In the genomic region with DNA sequence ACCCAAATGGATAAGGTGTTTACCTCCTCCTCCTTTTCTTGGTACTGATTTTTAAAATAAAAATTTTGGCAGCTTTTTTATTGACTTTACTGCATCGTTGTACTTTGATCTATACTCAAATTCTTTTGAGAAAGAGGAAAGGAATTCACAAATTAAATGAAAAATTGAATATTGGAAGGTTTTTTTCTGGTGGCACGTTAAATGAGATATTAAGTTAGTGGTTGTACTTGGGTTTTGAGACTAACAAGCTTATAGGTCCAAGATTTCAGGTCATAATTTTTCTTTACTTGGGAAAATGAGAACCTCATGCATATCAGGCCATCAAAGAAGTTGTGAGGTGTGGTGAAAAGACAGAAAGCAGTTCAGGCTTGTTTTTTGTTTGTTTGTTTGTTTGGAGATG, we compare ENCODE assay signal across 1 cellular context.
TF ChIP-seq lines count a peak whose summit lies in the region.

No MANE protein-coding gene starts in this region.

TF ChIP-seq in GM12878, 131 proteins besides CTCF, POLR2A, EP300 and RAD21:
- no peak for TF ChIP-seq NFYA (IDR thresholded peaks at IDR 0.05; ENCODE audit: borderline replicate concordance, low read depth, low read length)
- no peak for TF ChIP-seq IKZF2 (IDR thresholded peaks at IDR 0.05)
- TF ChIP-seq NR2F1 (conservative IDR thresholded peaks at IDR 0.05) = no peak
- TF ChIP-seq, protein P1, sequence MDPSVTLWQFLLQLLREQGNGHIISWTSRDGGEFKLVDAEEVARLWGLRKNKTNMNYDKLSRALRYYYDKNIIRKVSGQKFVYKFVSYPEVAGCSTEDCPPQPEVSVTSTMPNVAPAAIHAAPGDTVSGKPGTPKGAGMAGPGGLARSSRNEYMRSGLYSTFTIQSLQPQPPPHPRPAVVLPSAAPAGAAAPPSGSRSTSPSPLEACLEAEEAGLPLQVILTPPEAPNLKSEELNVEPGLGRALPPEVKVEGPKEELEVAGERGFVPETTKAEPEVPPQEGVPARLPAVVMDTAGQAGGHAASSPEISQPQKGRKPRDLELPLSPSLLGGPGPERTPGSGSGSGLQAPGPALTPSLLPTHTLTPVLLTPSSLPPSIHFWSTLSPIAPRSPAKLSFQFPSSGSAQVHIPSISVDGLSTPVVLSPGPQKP (IDR thresholded peaks at IDR 0.05; ENCODE audit: low read depth, low read length) = no peak
